ENCODE assay signal across 8 cellular contexts in the genomic region with DNA sequence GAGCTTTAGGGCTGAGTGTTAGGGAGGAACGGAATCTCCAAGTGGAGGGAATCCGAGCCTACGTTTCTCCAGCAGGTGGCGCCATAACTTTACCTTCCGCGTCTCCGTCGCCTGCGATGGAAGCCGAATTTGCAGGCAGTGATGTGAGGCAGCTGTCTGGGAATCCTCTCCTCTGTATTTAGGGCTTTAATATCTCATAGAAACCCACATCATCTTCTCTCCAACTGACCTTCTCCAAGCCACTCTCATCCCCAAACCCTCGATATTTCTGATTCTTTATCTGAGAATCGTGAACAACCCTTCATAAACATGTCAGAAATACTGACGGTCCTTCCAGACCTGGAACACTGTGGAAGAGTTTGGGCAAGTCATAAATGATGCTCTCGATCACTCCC. TPM values are rescaled to one million over a fixed set of nuclear protein-coding genes. Genes with fewer than 3 reads are reported as not detected.
DNase-seq lines count a peak whose midpoint lies in the region; ATAC-seq and TF ChIP-seq lines count a peak whose summit lies in the region.

No MANE protein-coding gene starts in this region.

- H3K27ac ChIP-seq in left lung: no peak overlapping the region

- DNase-seq in AML-193 (lab: John Stamatoyannopoulos, UW): peak; percentile 38 to 53
- DNase-seq in H7: peak; percentile 81
- peak; percentile 8 for DNase-seq in NCI-H446 treated with DMSO at 0.1 percent for 48 hours (lab: John Stamatoyannopoulos, UW)
- DNase-seq in activated CD4-positive, alpha-beta T cell treated with anti-CD3 and anti-CD28 coated beads for 1 hour: peak; percentile 49
- DNase-seq in cerebellar cortex (ENCODE audit: low spot score): peak; percentile 69
- peak in 1 of 2 donors; percentile 71 for DNase-seq in left lung
- DNase-seq in stimulated activated CD4-positive, alpha-beta T cell treated with anti-CD3 and anti-CD28 coated beads, Interleukin-4, amount 100 ng/mL, for 1 hour: peak; percentile 69

- no peaks in the 10 kb centered on the region for H3K27me3 ChIP-seq in H7 (ENCODE audit: control insufficient read depth, insufficient read depth, low read length)
- peaks cover 0 to 53% of the 10 kb centered on the region in 2 donors for H3K27me3 ChIP-seq in left lung

- no peaks in the 10 kb centered on the region for H3K4me1 ChIP-seq in left lung

- no peaks in the 10 kb centered on the region for H3K36me3 ChIP-seq in H7 (replicated peaks; ENCODE audit: control insufficient read depth, insufficient read depth, low read length)
- H3K36me3 ChIP-seq in left lung: no peaks in the 10 kb centered on the region

- ATAC-seq in left lung (peak; percentile 89), HG03378 (IDR thresholded peaks at IDR 0.05; ENCODE audit: unreplicated experiment) (no peak)

- TF ChIP-seq CTCF in left lung (IDR thresholded peaks at IDR 0.05): peak; percentile 73 to 87

- intact Hi-C loops in left lung (cut with DNase I): loop anchor here in 1 of 2 donors (5.0 kb wide), 1 partner anchor 511 kb away; no protein-coding TSS in a partner anchor

- H3K9me3 ChIP-seq in left lung: no peaks in the 10 kb centered on the region

- no peak overlapping the region for H3K4me3 ChIP-seq in H7 (ENCODE audit: insufficient read depth, low read depth, low read length)
- no peak overlapping the region for H3K4me3 ChIP-seq in left lung

RNA-seq across cellular contexts. Expression of a gene that starts 27.5 kb away (rescaled TPM):
- 0.07 and 0.80 TPM in 2 replicates for total RNA-seq in H7 (2014; rRNA removed; shearing (Covaris generic))
- total RNA-seq in left lung: under 1 TPM; 0.26 to 0.29 TPM

RNA-seq across cellular contexts. Expression of a gene that starts 40.2 kb away (rescaled TPM):
- 1.7 and 3.0 TPM in 2 replicates for total RNA-seq in H7 (2014; rRNA removed; shearing (Covaris generic))
- not detected for total RNA-seq in left lung
